Comparison of ENCODE assay signal across 20 cellular contexts in the genomic region with DNA sequence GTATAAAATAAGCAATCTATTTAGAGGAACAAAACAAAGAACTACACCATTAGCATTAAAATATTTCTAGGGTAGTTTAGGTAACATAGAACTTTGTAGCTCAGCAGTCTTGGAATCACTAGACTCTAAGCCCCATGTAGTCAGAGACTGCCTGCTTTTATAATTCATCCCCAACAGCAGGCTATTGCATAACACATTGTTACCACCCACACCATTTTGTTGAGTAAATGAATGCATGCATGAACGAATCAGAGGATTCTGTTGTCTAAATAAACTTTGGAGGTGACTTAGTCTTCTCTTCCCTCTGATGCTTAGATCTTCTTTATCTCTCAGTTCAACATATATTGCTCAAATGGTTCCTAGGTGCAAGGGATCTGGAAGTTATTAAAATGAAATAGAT.
"Had no signal": no experiment of that assay in that cellular context is flagged by ENCODE, and none has a peak within 500 bp of the region (broad histone marks: within the 10 kb centered on the region; RNA-seq: fewer than 3 reads in every experiment).

No MANE protein-coding gene starts in this region.

- H3K36me3 ChIP-seq: MG63, SJSA1 had no signal

- H3K4me3 ChIP-seq: MG63, SJSA1, SK-N-MC had no signal

- H3K27me3 ChIP-seq: MG63 had no signal

- FAIRE-seq: RCC 7860 had no signal

- DNase-seq: KBM-7, MG63, NCI-H1092, NCI-H1105 treated with DMSO at 0.1 percent for 48 hours, NCI-H1417 treated with DMSO at 0.1 percent for 48 hours, NCI-H146, NCI-H1694 treated with DMSO at 0.1 percent for 48 hours, NCI-H1930, NCI-H2081, NCI-H2107, NCI-H2227 treated with DMSO at 0.1 percent for 48 hours, NCI-H524 treated with DMSO at 0.1 percent for 48 hours, NCI-H69, NCI-H774, Right ventricle myocardium superior, RPMI8226, SIG-M5 had no signal
